Comparison of ENCODE assay signal across 20 cellular contexts in genomic region chr11:91239359-91239758, GRCh38.
"Had no signal": no experiment of that assay in that cellular context is flagged by ENCODE, and none has a peak within 500 bp of the region (broad histone marks: within the 10 kb centered on the region; RNA-seq: fewer than 3 reads in every experiment).

No MANE protein-coding gene starts in this region.

- ATAC-seq: left ventricle myocardium superior; naive thymus-derived CD4-positive, alpha-beta T cell had no signal

- H3K4me1 Mint-ChIP-seq: naive thymus-derived CD4-positive, alpha-beta T cell; neural progenitor cell had no signal

- H3K27ac ChIP-seq: neural progenitor cell, thyroid gland, VCaP had no signal

- H3K36me3 ChIP-seq: neural progenitor cell, thyroid gland had no signal

- H3K4me1 ChIP-seq: neural progenitor cell, thyroid gland had no signal

- H3K4me2 ChIP-seq: neural progenitor cell had no signal

- FAIRE-seq: urothelium cell line had no signal

- H3K27ac Mint-ChIP-seq: activated naive CD8-positive, alpha-beta T cell; dendritic cell treated with granulocyte-macrophage colony-stimulating factor and Interleukin-4, amounts not matched to agents 40 ng/mL and 50 ng/mL, for 4 days; naive thymus-derived CD4-positive, alpha-beta T cell; neural progenitor cell; progenitor cell of endocrine pancreas had no signal

- H3K27me3 Mint-ChIP-seq: activated naive CD8-positive, alpha-beta T cell; dendritic cell treated with granulocyte-macrophage colony-stimulating factor and Interleukin-4, amounts not matched to agents 40 ng/mL and 50 ng/mL, for 4 days; naive thymus-derived CD4-positive, alpha-beta T cell; progenitor cell of endocrine pancreas had no signal

- H3K4me3 ChIP-seq: neural progenitor cell, thyroid gland had no signal

- H3K36me3 Mint-ChIP-seq: activated naive CD8-positive, alpha-beta T cell; naive thymus-derived CD4-positive, alpha-beta T cell; neural progenitor cell had no signal

- H2AFZ ChIP-seq: neural progenitor cell had no signal

- H3K4me3 Mint-ChIP-seq: activated naive CD8-positive, alpha-beta T cell; dendritic cell treated with granulocyte-macrophage colony-stimulating factor and Interleukin-4, amounts not matched to agents 40 ng/mL and 50 ng/mL, for 4 days; naive thymus-derived CD4-positive, alpha-beta T cell; neural progenitor cell had no signal

- DNase-seq: activated CD4-positive, alpha-beta T cell treated with anti-CD3 and anti-CD28 coated beads for 1 hour; activated CD4-positive, alpha-beta T cell treated with anti-CD3 and anti-CD28 coated beads, Interleukin-2, amount 50 U/mL, for 4 hours; effector memory CD4-positive, alpha-beta T cell; foreskin fibroblast; hypothalamus; left ventricle myocardium superior; mesenchymal stem cell; naive thymus-derived CD4-positive, alpha-beta T cell; stimulated activated CD4-positive, alpha-beta T cell treated with anti-CD3 and anti-CD28 coated beads, Interleukin-12 subunit alpha, Interleukin-12 subunit beta, amount 100 ng/mL, for 4 hours; stimulated activated CD4-positive, alpha-beta T cell treated with anti-CD3 and anti-CD28 coated beads, Interleukin-1b, Interleukin-23, amount 100 ng/mL, for 48 hours; stimulated activated CD8-positive, alpha-beta memory T cell treated with anti-CD3 and anti-CD28 coated beads, Interleukin-4, amount 100 ng/mL, for 48 hours; stimulated activated naive CD4-positive, alpha-beta T cell treated with Interleukin-2 at 50 U/mL for 16 hours; T-helper 2 cell; thyroid gland had no signal

- H3K9me3 ChIP-seq: thyroid gland had no signal

- H3K27me3 ChIP-seq: neural progenitor cell, thyroid gland had no signal

- H3K9me3 Mint-ChIP-seq: dendritic cell treated with granulocyte-macrophage colony-stimulating factor and Interleukin-4, amounts not matched to agents 40 ng/mL and 50 ng/mL, for 4 days; neural progenitor cell had no signal
